Comparison of ENCODE assay signal across 7 cellular contexts in the genomic region with DNA sequence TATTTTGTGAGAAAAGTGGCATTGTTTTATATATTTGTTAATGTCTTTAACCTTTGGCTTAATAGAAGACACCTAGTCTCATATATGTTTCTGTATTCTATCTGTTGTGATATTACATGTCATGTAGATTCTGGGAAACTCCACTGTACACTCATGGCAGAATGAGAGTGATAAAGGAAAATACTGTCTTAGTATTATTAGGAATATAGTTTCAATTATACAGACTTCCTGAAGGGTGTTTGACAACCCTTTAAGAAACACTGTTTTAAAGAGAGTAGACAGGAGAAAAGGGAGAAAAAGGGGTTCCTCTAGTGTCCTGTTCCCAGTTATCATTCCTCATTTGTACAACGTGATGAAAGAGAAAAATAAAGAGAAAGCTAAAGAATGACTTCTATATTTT. TPM values are rescaled to one million over a fixed set of nuclear protein-coding genes. Genes with fewer than 3 reads are reported as not detected.
"Had no signal": no experiment of that assay in that cellular context is flagged by ENCODE, and none has a peak within 500 bp of the region (broad histone marks: within the 10 kb centered on the region; RNA-seq: fewer than 3 reads in every experiment).

No MANE protein-coding gene starts in this region.

- H3K4me3 ChIP-seq: K562 had no signal

- H3K4me2 ChIP-seq: KMS-11 had no signal

- H3K27ac ChIP-seq: KMS-11 had no signal

- DNase-seq: IMR-90, KBM-7, KG1 had no signal

- H3K9ac ChIP-seq: KMS-11 had no signal

- ATAC-seq: HepG2, K562 had no signal

RNA-seq across cellular contexts. Expression of a gene that starts 42.1 kb away (rescaled TPM):
- polyA plus RNA-seq: IgD-negative memory B cell had no signal
